8 cellular contexts compared by ENCODE assay signal in genomic region chr15:32994810-32995424, GRCh38.
DNase-seq lines count a peak whose midpoint lies in the region; ATAC-seq and TF ChIP-seq lines count a peak whose summit lies in the region.

No MANE protein-coding gene starts in this region.

- no peaks in the 10 kb centered on the region for H3K27me3 ChIP-seq in BJ (ENCODE audit: control insufficient read depth, insufficient read depth, low read length)
- no peaks in the 10 kb centered on the region for H3K27me3 ChIP-seq in SU-DHL-6 (ENCODE audit: low read length)
- no peaks in the 10 kb centered on the region for H3K27me3 ChIP-seq in vagina

- POLR2A ChIA-PET in BJ (lab: Charles Lee): no interaction called here
- POLR2A ChIA-PET in activated CD4-positive, alpha-beta memory T cell treated with anti-CD3 and anti-CD28 coated beads, Interleukin-2, amount 10 ng/mL, durations not matched to agents 7 days and 5 days (lab: Charles Lee): no interaction called here

- H3K9ac ChIP-seq in SU-DHL-6 (ENCODE audit: low read length): no peak overlapping the region

- TF ChIP-seq CTCF in BJ (IDR thresholded peaks at IDR 0.05; ENCODE audit: insufficient read depth, low read depth, low read length) (peak; percentile 62), HFF-Myc (IDR thresholded peaks at IDR 0.05; ENCODE audit: low read depth, low read length, missing control alignments) (peak; percentile 30), SU-DHL-6 (IDR thresholded peaks at IDR 0.05; ENCODE audit: insufficient read depth, low read length, poor library complexity, severe bottlenecking) (peak; percentile 37), vagina (IDR thresholded peaks at IDR 0.05) (peak in 2 of 3 experiments; percentile 41 to 69)

- H3K36me3 Mint-ChIP-seq in activated CD4-positive, alpha-beta memory T cell treated with anti-CD3 and anti-CD28 coated beads, Interleukin-2, amount 10 ng/mL, durations not matched to agents 7 days and 5 days (ENCODE audit: low read depth): no peaks in the 10 kb centered on the region
- peaks cover 10% of the 10 kb centered on the region for H3K36me3 Mint-ChIP-seq in activated T-helper 17 cell treated with anti-CD3 and anti-CD28 coated beads, Interleukin-2, amount 50 U/mL, for 72 hours (ENCODE audit: low read depth)

- no peaks in the 10 kb centered on the region for H3K9me3 Mint-ChIP-seq in activated CD4-positive, alpha-beta memory T cell treated with anti-CD3 and anti-CD28 coated beads, Interleukin-2, amount 10 ng/mL, durations not matched to agents 7 days and 5 days
- no peaks in the 10 kb centered on the region for H3K9me3 Mint-ChIP-seq in activated T-helper 17 cell treated with anti-CD3 and anti-CD28 coated beads, Interleukin-2, amount 50 U/mL, for 72 hours

- H3K79me2 ChIP-seq in SU-DHL-6 (ENCODE audit: insufficient read depth, low read length): no peaks in the 10 kb centered on the region

- TF ChIP-seq POLR2A in vagina (IDR thresholded peaks at IDR 0.05): no peak

- H3K27ac Mint-ChIP-seq in activated CD4-positive, alpha-beta memory T cell treated with anti-CD3 and anti-CD28 coated beads, Interleukin-2, amount 10 ng/mL, durations not matched to agents 7 days and 5 days: no peak overlapping the region
- H3K27ac Mint-ChIP-seq in activated T-helper 17 cell treated with anti-CD3 and anti-CD28 coated beads, Interleukin-2, amount 50 U/mL, for 72 hours: no peak overlapping the region

- H4K20me1 ChIP-seq in SU-DHL-6 (ENCODE audit: low read depth, low read length): no peaks in the 10 kb centered on the region

- peaks cover 7% of the 10 kb centered on the region for H3K4me1 ChIP-seq in vagina

- H3K4me3 ChIP-seq in BJ (ENCODE audit: low read depth, low read length) (no peak overlapping the region), HFF-Myc (replicated peaks; ENCODE audit: low read depth, low read length) (no peak overlapping the region), SU-DHL-6 (ENCODE audit: insufficient read depth, low read length, poor library complexity, severe bottlenecking) (no peak overlapping the region), vagina (no peak overlapping the region)

- no peaks in the 10 kb centered on the region for H3K9me3 ChIP-seq in SU-DHL-6 (ENCODE audit: insufficient read depth, low read length)
- H3K9me3 ChIP-seq in vagina: no peaks in the 10 kb centered on the region

- H3K4me2 ChIP-seq in SU-DHL-6 (ENCODE audit: low read depth, low read length, poor library complexity, severe bottlenecking): no peak overlapping the region

- no peaks in the 10 kb centered on the region for H3F3A ChIP-seq in SU-DHL-6 (ENCODE audit: insufficient read depth)

- DNase-seq in BJ (ENCODE audit: low read depth) (no peak), HFF-Myc (ENCODE audit: extremely low read depth, low read depth) (no peak), glomerular endothelial cell (ENCODE audit: extremely low read depth, low read depth, low spot score) (peak; percentile 36), vagina (ENCODE audit: extremely low spot score in 2 of 2) (no peak), NCI-H1048 (lab: John Stamatoyannopoulos, UW) (no peak)
- no peak for DNase-seq in activated CD4-positive, alpha-beta memory T cell treated with anti-CD3 and anti-CD28 coated beads, Interleukin-2, amount 10 ng/mL, durations not matched to agents 7 days and 5 days

- no peak for ATAC-seq in activated T-helper 17 cell treated with anti-CD3 and anti-CD28 coated beads, Interleukin-2, amount 50 U/mL, for 72 hours (replicated peaks)

- H3K27ac ChIP-seq in SU-DHL-6 (ENCODE audit: low read depth, low read length) (no peak overlapping the region), vagina (no peak overlapping the region)

- no peaks in the 10 kb centered on the region for H3K9me2 ChIP-seq in SU-DHL-6 (replicated peaks; ENCODE audit: insufficient read depth, low read length)

- CTCF ChIA-PET in BJ (lab: Yijun Ruan, JAX): interaction anchor here (0.7 to 6.4 kb wide), 24 partner anchors 8 to 351 kb away, joined by 3 to 165 read pairs (median 5); no protein-coding TSS in a partner anchor
- CTCF ChIA-PET in activated CD4-positive, alpha-beta memory T cell treated with anti-CD3 and anti-CD28 coated beads, Interleukin-2, amount 10 ng/mL, durations not matched to agents 7 days and 5 days (lab: Charles Lee): interaction anchor here (1.6 kb wide), 1 partner anchor 333 kb away, joined by 4 read pairs; no protein-coding TSS in a partner anchor

- intact Hi-C loops in vagina (cut with DNase I): loop anchor here (5.0 to 10.0 kb wide), 2 partner anchors 120 to 333 kb away; no protein-coding TSS in a partner anchor

- H2AFZ ChIP-seq in SU-DHL-6 (ENCODE audit: low read depth, low read length, severe bottlenecking): no peak overlapping the region

- peaks cover 10% of the 10 kb centered on the region for H3K27me3 Mint-ChIP-seq in activated CD4-positive, alpha-beta memory T cell treated with anti-CD3 and anti-CD28 coated beads, Interleukin-2, amount 10 ng/mL, durations not matched to agents 7 days and 5 days
- H3K27me3 Mint-ChIP-seq in activated T-helper 17 cell treated with anti-CD3 and anti-CD28 coated beads, Interleukin-2, amount 50 U/mL, for 72 hours: peaks cover 3% of the 10 kb centered on the region

- no peaks in the 10 kb centered on the region for H3K4me1 Mint-ChIP-seq in activated CD4-positive, alpha-beta memory T cell treated with anti-CD3 and anti-CD28 coated beads, Interleukin-2, amount 10 ng/mL, durations not matched to agents 7 days and 5 days
- H3K4me1 Mint-ChIP-seq in activated T-helper 17 cell treated with anti-CD3 and anti-CD28 coated beads, Interleukin-2, amount 50 U/mL, for 72 hours: no peaks in the 10 kb centered on the region

- no peak overlapping the region for H3K4me3 Mint-ChIP-seq in activated CD4-positive, alpha-beta memory T cell treated with anti-CD3 and anti-CD28 coated beads, Interleukin-2, amount 10 ng/mL, durations not matched to agents 7 days and 5 days
- no peak overlapping the region for H3K4me3 Mint-ChIP-seq in activated T-helper 17 cell treated with anti-CD3 and anti-CD28 coated beads, Interleukin-2, amount 50 U/mL, for 72 hours

- H3K36me3 ChIP-seq in BJ (ENCODE audit: control insufficient read depth, insufficient read depth, low read length) (no peaks in the 10 kb centered on the region), SU-DHL-6 (ENCODE audit: low read length) (no peaks in the 10 kb centered on the region), vagina (no peaks in the 10 kb centered on the region)
